In genomic region chr13:23609414-23610186, GRCh38 we compare ENCODE assay signal across 8 cellular contexts. TPM values are rescaled to one million over a fixed set of nuclear protein-coding genes. Genes with fewer than 3 reads are reported as not detected.
DNase-seq lines count a peak whose midpoint lies in the region; ATAC-seq and TF ChIP-seq lines count a peak whose summit lies in the region.

No MANE protein-coding gene starts in this region.

- peak; percentile 46 for ATAC-seq in GM21390 (IDR thresholded peaks at IDR 0.05; ENCODE audit: unreplicated experiment)
- ATAC-seq in HG02973 (IDR thresholded peaks at IDR 0.05; ENCODE audit: unreplicated experiment): no peak

- H3K9me3 ChIP-seq in adrenal gland (replicated peaks in 1 of 3) (no peaks in the 10 kb centered on the region), liver (ENCODE audit: control insufficient read depth in 4 of 4, low read length in 3 of 4) (no peaks in the 10 kb centered on the region)

- H3K27me3 ChIP-seq in adrenal gland: no peaks in the 10 kb centered on the region
- H3K27me3 ChIP-seq in liver (ENCODE audit: control insufficient read depth in 4 of 4, insufficient read depth in 4 of 4, low read length in 3 of 4): no peaks in the 10 kb centered on the region

- H3K27ac ChIP-seq in adrenal gland: peak overlapping the region in 4 of 5 donors; percentile 7 to 66 (median 28)
- peak overlapping the region; percentile 3 to 57 for H3K27ac ChIP-seq in liver (ENCODE audit: low read depth in 1 of 2, low read length in 2 of 2)

- 4 to 8% (median 7%) methylated on average over 9 of the region's 9 CpGs for WGBS in adrenal gland, 4 donors
- 37% methylated on average over 9 of the region's 9 CpGs for WGBS in liver

- H3K4me3 ChIP-seq in adrenal gland (peak overlapping the region in 1 of 4 donors; percentile 18), liver (ENCODE audit: low read depth in 1 of 3, low read length in 3 of 3) (peak overlapping the region in 1 of 3 donors; percentile 23)

- TF ChIP-seq POLR2A in adrenal gland (IDR thresholded peaks at IDR 0.05): no peak

- H3K36me3 ChIP-seq in adrenal gland (replicated peaks in 1 of 2): no peaks in the 10 kb centered on the region
- no peaks in the 10 kb centered on the region for H3K36me3 ChIP-seq in liver (ENCODE audit: control insufficient read depth in 4 of 4, insufficient read depth in 3 of 4, low read depth in 1 of 4, low read length in 3 of 4)

- TF ChIP-seq CTCF in adrenal gland (IDR thresholded peaks at IDR 0.05) (no peak), liver (IDR thresholded peaks at IDR 0.05; ENCODE audit: low read depth, low read length, missing input control) (no peak)

- H3K4me1 ChIP-seq in adrenal gland (replicated peaks in 1 of 2): peaks cover 7 to 29% of the 10 kb centered on the region in 2 donors
- H3K4me1 ChIP-seq in liver (ENCODE audit: control insufficient read depth in 4 of 4, insufficient read depth in 4 of 4, low read length in 3 of 4): peaks cover 0 to 14% (median 8%) of the 10 kb centered on the region in 4 donors

- no peak overlapping the region for H3K9ac ChIP-seq in liver (ENCODE audit: low read depth in 1 of 2, low read length in 2 of 2)

- DNase-seq in ACHN (peak; percentile 20), adrenal gland (peak in 4 of 7 donors; percentile 27 to 51 (median 46)), NCI-H187 (lab: John Stamatoyannopoulos, UW) (no peak)
- DNase-seq in stimulated activated naive CD4-positive, alpha-beta T cell treated with Interleukin-2 at 50 U/mL for 16 hours (lab: John Stamatoyannopoulos, UW): no peak
- no peak for DNase-seq in stimulated activated CD4-positive, alpha-beta T cell treated with anti-CD3 and anti-CD28 coated beads, Interleukin-4, amount 100 ng/mL, for 4 hours

- in situ Hi-C loops in ACHN (cut with HindIII; ENCODE audit: low pct_ligation_motif_present, low pct_unique_long_range_greater_than_20kb, low sequenced_read_pairs): no loop called here

- intact Hi-C loops in adrenal gland (cut with DNase I): no loop called here

- TF ChIP-seq RAD21 in liver (IDR thresholded peaks at IDR 0.05): no peak

TF ChIP-seq in liver, 16 proteins besides CTCF, POLR2A, EP300 and RAD21:
- TF ChIP-seq, protein P1, sequence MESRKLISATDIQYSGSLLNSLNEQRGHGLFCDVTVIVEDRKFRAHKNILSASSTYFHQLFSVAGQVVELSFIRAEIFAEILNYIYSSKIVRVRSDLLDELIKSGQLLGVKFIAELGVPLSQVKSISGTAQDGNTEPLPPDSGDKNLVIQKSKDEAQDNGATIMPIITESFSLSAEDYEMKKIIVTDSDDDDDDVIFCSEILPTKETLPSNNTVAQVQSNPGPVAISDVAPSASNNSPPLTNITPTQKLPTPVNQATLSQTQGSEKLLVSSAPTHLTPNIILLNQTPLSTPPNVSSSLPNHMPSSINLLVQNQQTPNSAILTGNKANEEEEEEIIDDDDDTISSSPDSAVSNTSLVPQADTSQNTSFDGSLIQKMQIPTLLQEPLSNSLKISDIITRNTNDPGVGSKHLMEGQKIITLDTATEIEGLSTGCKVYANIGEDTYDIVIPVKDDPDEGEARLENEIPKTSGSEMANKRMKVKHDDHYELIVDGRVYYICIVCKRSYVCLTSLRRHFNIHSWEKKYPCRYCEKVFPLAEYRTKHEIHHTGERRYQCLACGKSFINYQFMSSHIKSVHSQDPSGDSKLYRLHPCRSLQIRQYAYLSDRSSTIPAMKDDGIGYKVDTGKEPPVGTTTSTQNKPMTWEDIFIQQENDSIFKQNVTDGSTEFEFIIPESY (IDR thresholded peaks at IDR 0.05): no peak
- TF ChIP-seq YY1 (IDR thresholded peaks at IDR 0.05) (no peak), NR2F2 (IDR thresholded peaks at IDR 0.05) (no peak), RXRA (IDR thresholded peaks at IDR 0.05) (no peak), HNF4G (IDR thresholded peaks at IDR 0.05) (no peak)

RNA-seq across cellular contexts. Expression of gene TNFRSF19, which starts 39.4 kb away (rescaled TPM):
- total RNA-seq in adrenal gland (1 to 10 TPM in 7 of 8 donors, under 1 TPM in 1; 0.88 to 6.7 (median 3.3) TPM), liver (1 to 10 TPM; 1.5 to 2.8 TPM)
- polyA plus RNA-seq in adrenal gland (1 to 10 TPM; 1.2 to 3.8 (median 2.0) TPM), liver (under 1 TPM; 0.27 to 0.32 TPM)

Comparison
In these comparisons a context has a peak if more than half of its experiments do, and no peak if none do; other contexts are left out.
1. DNase-seq: peak in ACHN (single experiment) and adrenal gland (4 of 7); none in stimulated activated naive CD4-positive, alpha-beta T cell treated with Interleukin-2 at 50 U/mL for 16 hours (single experiment), NCI-H187 (0 of 2) and stimulated activated CD4-positive, alpha-beta T cell treated with anti-CD3 and anti-CD28 coated beads, Interleukin-4, amount 100 ng/mL, for 4 hours (0 of 2).